In the genomic region with DNA sequence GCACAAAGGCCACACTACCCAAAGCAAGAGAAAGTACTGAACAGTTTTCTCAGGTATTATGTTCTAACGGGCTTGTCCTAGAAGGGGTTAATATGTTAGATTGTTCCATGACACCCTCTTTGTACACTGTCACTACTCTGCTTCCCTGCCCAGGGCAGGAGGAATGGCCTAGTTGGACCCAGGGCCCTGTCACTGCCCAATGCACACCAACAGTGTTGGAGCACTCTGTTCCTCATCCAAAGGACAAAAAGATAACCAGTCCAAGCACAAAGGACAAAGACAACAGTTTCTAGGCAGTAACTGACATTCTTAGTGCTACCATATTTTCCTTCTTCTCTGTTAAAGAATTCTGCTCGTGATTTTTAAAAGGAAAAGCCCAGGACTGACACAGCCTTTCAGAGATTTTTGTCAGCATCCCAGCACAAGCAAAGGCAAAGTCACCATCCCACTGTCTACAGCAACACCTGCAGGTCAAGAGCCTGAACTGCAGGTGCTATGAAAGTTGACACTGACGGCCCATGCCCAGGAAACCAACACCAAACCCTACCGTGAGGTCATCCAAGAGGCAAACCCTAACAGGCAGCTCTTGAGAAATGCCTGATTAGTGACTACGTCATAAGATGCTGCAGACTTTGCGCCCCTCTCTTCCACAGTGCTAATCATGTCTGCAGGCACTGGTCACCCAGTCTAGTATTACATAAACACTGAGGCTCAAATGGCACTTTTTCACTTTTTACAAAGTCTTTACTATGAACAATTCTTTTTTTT, we compare ENCODE assay signal across 8 cellular contexts. TPM values are rescaled to one million over a fixed set of nuclear protein-coding genes. Genes with fewer than 3 reads are reported as not detected.
DNase-seq lines count a peak whose midpoint lies in the region; ATAC-seq, FAIRE-seq and TF ChIP-seq lines count a peak whose summit lies in the region.

No MANE protein-coding gene starts in this region.

- FAIRE-seq in A204.1 (lab: Jason Lieb, UNC): peak; percentile 55

- no peaks in the 10 kb centered on the region for H3K36me3 ChIP-seq in colonic mucosa
- H3K36me3 ChIP-seq in left lung: peaks cover 0 to 69% of the 10 kb centered on the region in 2 donors

- intact Hi-C loops in colonic mucosa (cut with DNase I): loop anchor here (2.0 kb wide), 1 partner anchor 236 kb away; no protein-coding TSS in a partner anchor
- intact Hi-C loops in left lung (cut with DNase I): loop anchor here in 1 of 2 donors (5.0 kb wide), 1 partner anchor 235 kb away; no protein-coding TSS in a partner anchor

- no peaks in the 10 kb centered on the region for H3K27me3 ChIP-seq in colonic mucosa
- H3K27me3 ChIP-seq in left lung: no peaks in the 10 kb centered on the region

- TF ChIP-seq CTCF in GM13976 (IDR thresholded peaks at IDR 0.05; ENCODE audit: borderline replicate concordance, control extremely low read depth, extremely low read depth, insufficient read depth, missing control alignments): peak; percentile 96
- TF ChIP-seq CTCF in colonic mucosa (IDR thresholded peaks at IDR 0.05): peak; percentile 84
- TF ChIP-seq CTCF in left lung (IDR thresholded peaks at IDR 0.05): peak; percentile 84 to 88

- H3K4me1 ChIP-seq in colonic mucosa: no peaks in the 10 kb centered on the region
- no peaks in the 10 kb centered on the region for H3K4me1 ChIP-seq in left lung

- ATAC-seq in HG03103 (IDR thresholded peaks at IDR 0.05; ENCODE audit: low read depth, unreplicated experiment) (peak; percentile 58), left lung (peak; percentile 99)

- in situ Hi-C loops in GM13976 (cut with MboI; ENCODE audit: low sequenced_read_pairs, unreplicated experiment): no loop called here

- H3K9me3 ChIP-seq in colonic mucosa (no peaks in the 10 kb centered on the region), left lung (no peaks in the 10 kb centered on the region)

- H3K4me3 ChIP-seq in colonic mucosa: no peak overlapping the region
- H3K4me3 ChIP-seq in left lung: no peak overlapping the region

- DNase-seq in GM13976 (ENCODE audit: low spot score) (peak; percentile 48), NCI-H345 (lab: John Stamatoyannopoulos, UW) (peak; percentile 45), colonic mucosa (peak; percentile 42), left lung (peak in 1 of 2 donors; percentile 41)
- DNase-seq in activated CD4-positive, alpha-beta T cell treated with anti-CD3 and anti-CD28 coated beads for 4 hours: peak; percentile 43 to 60
- peak; percentile 17 to 40 (median 27) for DNase-seq in stimulated activated CD4-positive, alpha-beta T cell treated with anti-CD3 and anti-CD28 coated beads, TNF-alpha, amount 100 ng/mL, for 4 hours (ENCODE audit: low read depth in 3 of 3)

- H3K9ac ChIP-seq in colonic mucosa (ENCODE audit: low read depth in 2 of 2, low read length in 2 of 2): no peak overlapping the region

- H3K27ac ChIP-seq in colonic mucosa (no peak overlapping the region), left lung (no peak overlapping the region)

RNA-seq across cellular contexts. Expression of gene NUDCD3, which starts 13.2 kb away (rescaled TPM):
- total RNA-seq in colonic mucosa (100 to 1,000 TPM in 1 of 2 donors, 10 to 100 TPM in 1; 77.7 to 105 TPM), left lung (10 to 100 TPM; 90.1 to 93.4 TPM)
